In the genomic region with DNA sequence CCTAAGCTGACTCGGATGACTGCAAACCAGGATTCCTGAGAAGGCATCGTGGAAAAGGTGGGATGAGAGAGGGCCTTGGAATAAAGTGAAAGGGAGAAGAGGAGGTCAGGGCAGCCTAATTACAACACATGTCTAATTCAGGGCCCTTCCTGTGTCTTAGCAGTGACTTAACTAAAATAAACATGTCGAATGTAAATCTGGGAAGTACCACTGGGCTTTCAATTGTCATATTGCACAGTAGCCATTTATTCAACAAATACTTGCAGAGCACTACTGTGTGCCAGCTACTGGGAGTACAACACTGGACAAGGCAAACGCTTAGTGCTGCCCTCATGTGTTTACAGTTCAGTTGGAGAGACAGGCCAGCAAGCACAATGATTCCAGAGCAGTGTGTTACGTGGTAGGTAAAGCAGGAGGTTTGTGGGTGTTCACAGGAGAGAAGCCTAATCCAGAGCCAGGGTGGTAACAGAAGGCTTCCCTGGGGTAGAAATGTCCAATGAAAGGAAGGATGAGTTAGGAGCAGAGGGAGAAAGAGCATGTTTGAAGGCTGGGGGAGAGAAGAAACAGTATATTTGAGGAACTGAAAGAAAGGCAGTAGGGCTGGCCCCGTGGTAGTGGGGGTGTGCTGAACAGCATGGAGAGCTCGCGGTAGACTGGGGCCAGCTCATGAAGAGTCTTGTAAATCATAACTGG, we compare ENCODE assay signal across 9 cellular contexts. TPM values are rescaled to one million over a fixed set of nuclear protein-coding genes. Genes with fewer than 3 reads are reported as not detected.
A peak's percentile ranks its signal among the peaks of the same experiment; 100 is the strongest.
DNase-seq lines count a peak whose midpoint lies in the region; ATAC-seq and TF ChIP-seq lines count a peak whose summit lies in the region.
"Had no signal": no experiment of that assay in that cellular context is flagged by ENCODE, and none has a peak within 500 bp of the region (broad histone marks: within the 10 kb centered on the region; RNA-seq: fewer than 3 reads in every experiment).

No MANE protein-coding gene starts in this region.

- peak overlapping the region; percentile 85 for H2AFZ ChIP-seq in OCI-LY3 (ENCODE audit: low read depth, low read length)

- H3K4me1 Mint-ChIP-seq in CD4-positive, alpha-beta memory T cell, result no peaks in the 10 kb centered on the region

- H3K36me3 Mint-ChIP-seq in CD4-positive, alpha-beta memory T cell, result no peaks in the 10 kb centered on the region

- no peaks in the 10 kb centered on the region for H3K36me3 ChIP-seq in OCI-LY3 (replicated peaks; ENCODE audit: low read depth, low read length)
- no peaks in the 10 kb centered on the region for H3K36me3 ChIP-seq in CD4-positive, alpha-beta memory T cell (ENCODE audit: insufficient read depth, low read length)

- peak; percentile 90 for TF ChIP-seq CTCF in OCI-LY3 (IDR thresholded peaks at IDR 0.05; ENCODE audit: low read depth, low read length)

- ATAC-seq in GM18909 (IDR thresholded peaks at IDR 0.05; ENCODE audit: poor library complexity, unreplicated experiment) (peak; percentile 90), HG02981 (IDR thresholded peaks at IDR 0.05; ENCODE audit: unreplicated experiment) (peak; percentile 93)

- H3K4me1 ChIP-seq in OCI-LY3 (ENCODE audit: low read length), result peaks cover 22% of the 10 kb centered on the region
- H3K4me1 ChIP-seq in CD4-positive, alpha-beta memory T cell (ENCODE audit: insufficient read depth, low read length), result no peaks in the 10 kb centered on the region

- H3K27ac Mint-ChIP-seq in CD4-positive, alpha-beta memory T cell, result no peak overlapping the region

- H3K4me2 ChIP-seq in OCI-LY3 (ENCODE audit: low read length), result peak overlapping the region; percentile 79

- peak overlapping the region; percentile 53 for H3K27ac ChIP-seq in OCI-LY3 (ENCODE audit: low read length)
- peak overlapping the region in 15 of 21 experiments; percentile 21 to 89 (median 54) for H3K27ac ChIP-seq in skin epidermis
- H3K27ac ChIP-seq in CD4-positive, alpha-beta memory T cell (ENCODE audit: low read depth, low read length), result no peak overlapping the region
- H3K27ac ChIP-seq: SK-N-MC had no signal

- H3K27me3 Mint-ChIP-seq in CD4-positive, alpha-beta memory T cell, result no peaks in the 10 kb centered on the region

- POLR2A ChIA-PET in CD4-positive, alpha-beta memory T cell (lab: Charles Lee; ENCODE audit: partially characterized antibody), result no interaction called here

- peak; percentile 31 for DNase-seq in fibroblast of gingiva (ENCODE audit: low read depth)
- DNase-seq in NCI-H2227 (lab: John Stamatoyannopoulos, UW; ENCODE audit: unreplicated experiment), result no peak
- no peak for DNase-seq in CD4-positive, alpha-beta memory T cell
- DNase-seq in NCI-H774 (lab: John Stamatoyannopoulos, UW), result no peak

- peaks cover 0 to 6% (median 3%) of the 10 kb centered on the region in 8 donors for H3K9me3 Mint-ChIP-seq in CD4-positive, alpha-beta memory T cell

- H4K20me1 ChIP-seq in OCI-LY3 (ENCODE audit: insufficient read depth, low read length), result no peaks in the 10 kb centered on the region

- no peaks in the 10 kb centered on the region for H3K79me2 ChIP-seq in OCI-LY3 (ENCODE audit: low read length)

- intact Hi-C loops in CD4-positive, alpha-beta memory T cell (cut with micrococcal nuclease), result no loop called here

- peak overlapping the region; percentile 47 for H3K4me3 ChIP-seq in OCI-LY3 (ENCODE audit: low read length)
- no peak overlapping the region for H3K4me3 ChIP-seq in skin epidermis
- no peak overlapping the region for H3K4me3 ChIP-seq in CD4-positive, alpha-beta memory T cell (ENCODE audit: low read length in 2 of 2)
- H3K4me3 ChIP-seq: SK-N-MC had no signal

- H3K9ac ChIP-seq in OCI-LY3 (ENCODE audit: low read length), result peak overlapping the region; percentile 47

- CTCF ChIA-PET in CD4-positive, alpha-beta memory T cell (lab: Charles Lee; ENCODE audit: partially characterized antibody), result no interaction called here

- no peaks in the 10 kb centered on the region for H3K9me3 ChIP-seq in OCI-LY3 (ENCODE audit: insufficient read depth, low read length)
- H3K9me3 ChIP-seq in CD4-positive, alpha-beta memory T cell (ENCODE audit: control insufficient read depth in 1 of 2, low read length in 2 of 2), result no peaks in the 10 kb centered on the region

- H3K4me3 Mint-ChIP-seq in CD4-positive, alpha-beta memory T cell, result no peak overlapping the region

- no peaks in the 10 kb centered on the region for H3K27me3 ChIP-seq in OCI-LY3 (ENCODE audit: low read depth, low read length)
- H3K27me3 ChIP-seq in CD4-positive, alpha-beta memory T cell (ENCODE audit: insufficient read depth, low read length), result no peaks in the 10 kb centered on the region

RNA-seq across cellular contexts. Expression of a gene that starts 38.0 kb away (rescaled TPM):
- total RNA-seq in CD4-positive, alpha-beta memory T cell, result under 1 TPM; 0.28 to 0.32 TPM
- not detected for polyA plus RNA-seq in CD4-positive, alpha-beta memory T cell
